In the genomic region with DNA sequence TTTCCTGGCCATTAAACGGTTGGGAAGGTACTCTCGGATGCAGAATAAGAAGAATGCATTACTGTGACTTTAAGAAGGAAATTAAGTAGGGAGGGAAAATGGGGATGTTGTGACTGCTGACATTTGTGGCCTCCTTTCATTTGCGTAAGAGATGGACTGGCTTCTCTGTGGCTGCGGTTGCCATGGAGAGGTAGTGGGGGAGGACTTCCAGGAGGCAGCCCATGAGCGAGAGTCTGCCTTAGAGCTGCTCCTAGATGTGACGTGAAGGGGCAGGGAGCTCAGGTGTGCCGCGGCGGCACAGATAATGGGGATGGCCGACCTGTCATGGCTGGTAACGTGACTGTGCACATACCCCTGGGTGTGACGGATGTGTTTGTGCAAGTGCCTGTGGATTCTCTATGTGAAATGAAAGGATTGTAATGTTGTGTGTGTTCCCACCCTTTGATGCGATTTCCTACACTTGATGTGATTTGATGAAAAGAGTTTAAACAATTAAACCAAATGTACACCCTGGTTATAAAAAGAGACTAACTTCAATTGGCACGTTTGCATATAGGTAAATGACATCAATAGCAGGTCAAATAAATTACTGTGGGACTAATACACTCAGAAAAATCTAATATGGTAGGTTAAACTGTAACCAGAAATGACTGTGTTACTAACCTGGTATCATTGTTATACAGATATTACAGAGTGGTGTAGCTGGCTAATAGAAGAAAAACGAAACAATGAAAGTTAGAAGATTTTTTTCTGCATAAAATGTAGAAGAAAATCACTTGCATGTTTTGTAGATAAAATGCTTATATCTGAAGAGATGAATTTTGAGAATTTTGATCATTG, we compare ENCODE assay signal across 8 cellular contexts. TPM values are rescaled to one million over a fixed set of nuclear protein-coding genes. Genes with fewer than 3 reads are reported as not detected.
DNase-seq lines count a peak whose midpoint lies in the region; ATAC-seq and FAIRE-seq lines count a peak whose summit lies in the region.

No MANE protein-coding gene starts in this region.

- intact Hi-C loops in left ventricle myocardium superior (cut with micrococcal nuclease) = no loop called here

- FAIRE-seq in RCC 7860 (lab: Jason Lieb, UNC) = peak; percentile 75

- ATAC-seq in GM18909 (IDR thresholded peaks at IDR 0.05; ENCODE audit: poor library complexity, unreplicated experiment) (peak; percentile 81), HG03135 (IDR thresholded peaks at IDR 0.05; ENCODE audit: unreplicated experiment) (peak; percentile 81), left ventricle myocardium superior (peak; percentile 70)

- peak; percentile 74 for DNase-seq in RCC 7860 (ENCODE audit: low spot score)
- peak; percentile 70 for DNase-seq in activated naive CD4-positive, alpha-beta T cell treated with Interleukin-2 at 50 U/mL for 16 hours
- peak; percentile 46 for DNase-seq in left ventricle myocardium superior
- DNase-seq in putamen (ENCODE audit: low spot score) = peak; percentile 62
- no peak for DNase-seq in SW480 (ENCODE audit: low spot score)
- no peak for DNase-seq in EL

RNA-seq across cellular contexts. Expression of a gene that starts 48.9 kb away (rescaled TPM):
- 13.4 TPM for total RNA-seq in left ventricle myocardium superior

Comparison
In these comparisons a context has a peak if more than half of its experiments do, and no peak if none do; other contexts are left out.
1. DNase-seq: peak in RCC 7860 (single experiment), activated naive CD4-positive, alpha-beta T cell treated with Interleukin-2 at 50 U/mL for 16 hours (single experiment), left ventricle myocardium superior (single experiment) and putamen (single experiment); none in SW480 (single experiment) and EL (single experiment).
2. Peak in every context shown above with its lines, with median percentiles within 50 percentile points of each other: ATAC-seq.